ENCODE assay signal across 9 cellular contexts in genomic region chr17:74094651-74095050, GRCh38.
"Had no signal": no experiment of that assay in that cellular context is flagged by ENCODE, and none has a peak within 500 bp of the region (broad histone marks: within the 10 kb centered on the region; RNA-seq: fewer than 3 reads in every experiment).

No MANE protein-coding gene starts in this region.

- DNase-seq: GOT3, H7, HFFc6 had no signal

- H3K27ac ChIP-seq: GM23248, HL-60 had no signal

- FAIRE-seq: HepG2 had no signal

- H3K36me3 ChIP-seq: HAP-1 had no signal

- H3K27ac Mint-ChIP-seq: HFFc6, IgD-negative memory B cell had no signal

- H3K4me1 Mint-ChIP-seq: IgD-negative memory B cell had no signal

- H3K9ac ChIP-seq: GM23248 had no signal

- H3K36me3 Mint-ChIP-seq: IgD-negative memory B cell had no signal

- H3K9me3 ChIP-seq: HAP-1 had no signal

- ATAC-seq: HCT116, HepG2 had no signal

- H3K4me3 ChIP-seq: GM23248, HAP-1 had no signal

- H3K4me1 ChIP-seq: HAP-1 had no signal

- H2AFZ ChIP-seq: GM23248 had no signal

- H3K4me3 Mint-ChIP-seq: HFFc6, IgD-negative memory B cell had no signal
